9 cellular contexts compared by ENCODE assay signal in the genomic region with DNA sequence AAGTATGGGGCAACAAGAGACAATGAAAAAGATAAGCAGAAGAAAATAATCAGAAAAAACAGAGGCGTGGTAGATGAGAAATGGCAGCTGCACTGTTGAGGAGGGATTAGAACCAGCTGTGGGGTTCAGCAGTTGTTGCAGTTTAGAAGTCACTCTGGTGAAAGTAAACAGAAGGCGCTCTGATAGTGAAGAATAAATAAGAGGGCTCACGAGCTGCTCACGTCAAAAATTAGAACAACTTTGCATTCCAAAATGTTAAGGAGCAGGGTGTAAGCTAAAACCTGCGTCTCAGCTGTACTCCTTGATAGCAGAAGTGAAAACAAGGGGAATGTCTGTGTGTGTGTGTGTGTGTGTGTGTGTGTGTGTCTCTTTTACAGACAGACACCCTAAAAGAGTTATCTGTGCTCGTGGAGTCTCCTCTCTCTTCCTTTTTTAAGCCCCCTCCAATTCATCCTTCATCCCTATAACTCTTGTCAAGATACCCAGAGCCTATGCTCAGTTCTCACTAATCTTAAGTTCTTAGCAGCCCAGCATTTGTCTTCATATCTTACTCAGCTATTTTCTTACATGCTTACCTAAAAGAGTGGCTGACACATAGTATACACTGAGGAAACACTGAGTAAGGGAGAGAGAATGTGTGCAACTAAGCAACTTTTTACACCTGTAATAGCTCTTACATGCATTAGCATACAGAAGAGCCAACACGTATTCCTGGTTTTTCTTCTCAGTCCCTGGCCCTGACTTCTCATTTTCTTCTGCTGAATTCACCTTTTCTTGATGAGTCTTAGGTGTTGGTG. TPM values are rescaled to one million over a fixed set of nuclear protein-coding genes. Genes with fewer than 3 reads are reported as not detected.
DNase-seq lines count a peak whose midpoint lies in the region; ATAC-seq and TF ChIP-seq lines count a peak whose summit lies in the region.
"Had no signal": no experiment of that assay in that cellular context is flagged by ENCODE, and none has a peak within 500 bp of the region (broad histone marks: within the 10 kb centered on the region; RNA-seq: fewer than 3 reads in every experiment).

No MANE protein-coding gene starts in this region.

- no peak overlapping the region for H4K91ac ChIP-seq in trophoblast cell (ENCODE audit: low read depth, low read length)

- H3K23ac ChIP-seq in trophoblast cell (ENCODE audit: low read length) = no peak overlapping the region

- no peak overlapping the region for H3K14ac ChIP-seq in trophoblast cell (ENCODE audit: low read length)

- H3K79me2 ChIP-seq in trophoblast cell (ENCODE audit: control insufficient read depth, insufficient read depth, low read length, poor library complexity) = no peaks in the 10 kb centered on the region

- H3K4me3 ChIP-seq in body of pancreas (no peak overlapping the region), trophoblast cell (ENCODE audit: low read depth, low read length) (no peak overlapping the region)
- H3K4me3 ChIP-seq: breast epithelium had no signal

- no peak overlapping the region for H4K12ac ChIP-seq in trophoblast cell (ENCODE audit: low read depth, low read length)

- no peak overlapping the region for H2BK120ac ChIP-seq in trophoblast cell (ENCODE audit: insufficient read depth, low read length, poor library complexity)

- no peak overlapping the region for H3K18ac ChIP-seq in trophoblast cell (ENCODE audit: low read length)

- no peak overlapping the region for H2AK5ac ChIP-seq in trophoblast cell (ENCODE audit: low read length)

- H3K79me1 ChIP-seq in trophoblast cell (ENCODE audit: low read length) = no peaks in the 10 kb centered on the region

- H3K9me3 ChIP-seq in body of pancreas = no peaks in the 10 kb centered on the region
- H3K9me3 ChIP-seq in trophoblast cell (ENCODE audit: insufficient read depth, low read depth, low read length) = no peaks in the 10 kb centered on the region
- H3K9me3 ChIP-seq: breast epithelium had no signal

- TF ChIP-seq CTCF in body of pancreas (IDR thresholded peaks at IDR 0.05) = no peak

- no peak overlapping the region for H2BK5ac ChIP-seq in trophoblast cell (ENCODE audit: low read depth, low read length, poor library complexity)

- H3K9ac ChIP-seq in trophoblast cell (ENCODE audit: low read length) = no peak overlapping the region

- no peak for DNase-seq in body of pancreas
- DNase-seq in trophoblast cell = peak; percentile 9 to 61
- no peak for DNase-seq in DMS153 treated with DMSO at 0.1 percent for 48 hours (lab: John Stamatoyannopoulos, UW; ENCODE audit: unreplicated experiment)

- peak; percentile 45 for ATAC-seq in GM18867 (IDR thresholded peaks at IDR 0.05; ENCODE audit: unreplicated experiment)
- ATAC-seq in HG02798 (IDR thresholded peaks at IDR 0.05; ENCODE audit: poor library complexity, unreplicated experiment) = peak; percentile 57
- peak; percentile 24 for ATAC-seq in body of pancreas
- ATAC-seq in HG03159 (IDR thresholded peaks at IDR 0.05; ENCODE audit: unreplicated experiment) = no peak
- no peak for ATAC-seq in HG03565 (IDR thresholded peaks at IDR 0.05; ENCODE audit: unreplicated experiment)
- no peak for ATAC-seq in GM21737 (IDR thresholded peaks at IDR 0.05; ENCODE audit: unreplicated experiment)

- H3K27ac ChIP-seq in body of pancreas = no peak overlapping the region
- H3K27ac ChIP-seq in trophoblast cell (ENCODE audit: low read depth, low read length) = no peak overlapping the region
- H3K27ac ChIP-seq: breast epithelium had no signal

- no peak overlapping the region for H4K8ac ChIP-seq in trophoblast cell (ENCODE audit: low read depth, low read length)

- no peak for TF ChIP-seq POLR2A in body of pancreas (IDR thresholded peaks at IDR 0.05)

- H3K4ac ChIP-seq in trophoblast cell (ENCODE audit: low read depth, low read length) = no peak overlapping the region

- H2AFZ ChIP-seq in trophoblast cell (ENCODE audit: insufficient read depth, low read length, poor library complexity) = no peak overlapping the region

- intact Hi-C loops in body of pancreas (cut with DNase I) = no loop called here

- WGBS in body of pancreas, 2 donors = 38 to 39% methylated on average over 7 of the region's 7 CpGs
- no CpG with 5 or more reads among the region's 7 CpGs for WGBS in trophoblast cell (ENCODE audit: extremely low coverage, insufficient coverage, insufficient read length)

- H3K4me1 ChIP-seq in body of pancreas = peaks cover 32% of the 10 kb centered on the region
- no peaks in the 10 kb centered on the region for H3K4me1 ChIP-seq in trophoblast cell (ENCODE audit: control insufficient read depth in 1 of 2, insufficient read depth in 2 of 2, low read length in 2 of 2)
- H3K4me1 ChIP-seq: breast epithelium had no signal

- no peak overlapping the region for H3K4me2 ChIP-seq in trophoblast cell (ENCODE audit: low read length)

- no peaks in the 10 kb centered on the region for H3K27me3 ChIP-seq in body of pancreas
- H3K27me3 ChIP-seq in trophoblast cell (ENCODE audit: insufficient read depth, low read length) = no peaks in the 10 kb centered on the region
- H3K27me3 ChIP-seq: breast epithelium had no signal

- H3K36me3 ChIP-seq in body of pancreas (replicated peaks in 1 of 2; ENCODE audit: insufficient read depth in 1 of 2, low read depth in 2 of 2) (no peaks in the 10 kb centered on the region), trophoblast cell (ENCODE audit: control insufficient read depth in 1 of 2, insufficient read depth in 2 of 2, low read length in 2 of 2) (peaks cover 2 to 6% of the 10 kb centered on the region in 2 experiments)
- H3K36me3 ChIP-seq: breast epithelium had no signal

- H2BK12ac ChIP-seq in trophoblast cell (ENCODE audit: low read length) = no peak overlapping the region

RNA-seq across cellular contexts. Expression of a gene that starts 8.9 kb away (rescaled TPM):
- total RNA-seq in body of pancreas = 100 to 1,000 TPM in 1 of 2 donors, 10 to 100 TPM in 1; 99.1 to 195 TPM
- 40.2 and 44.1 TPM in 2 replicates for polyA plus RNA-seq in trophoblast cell (2013)

RNA-seq across cellular contexts. Expression of a gene that starts 55.8 kb away (rescaled TPM):
- 10 to 100 TPM; 32.7 to 45.8 TPM for total RNA-seq in body of pancreas
- 69.6 and 72.5 TPM in 2 replicates for polyA plus RNA-seq in trophoblast cell (2013)

Comparison
In these comparisons a context has a peak if more than half of its experiments do, and no peak if none do; other contexts are left out.
1. ATAC-seq: peak in GM18867 (single experiment), HG02798 (single experiment) and body of pancreas (single experiment); none in HG03159 (single experiment), HG03565 (single experiment) and GM21737 (single experiment).
2. DNase-seq: peak in trophoblast cell (2 of 2); none in body of pancreas (0 of 4) and DMS153 treated with DMSO at 0.1 percent for 48 hours (single experiment).